Comparison of ENCODE assay signal across 9 cellular contexts in genomic region chr1:55443175-55443933, GRCh38.
DNase-seq lines count a peak whose midpoint lies in the region; ATAC-seq and TF ChIP-seq lines count a peak whose summit lies in the region.
"Had no signal": no experiment of that assay in that cellular context is flagged by ENCODE, and none has a peak within 500 bp of the region (broad histone marks: within the 10 kb centered on the region; RNA-seq: fewer than 3 reads in every experiment).

No MANE protein-coding gene starts in this region.

- peak; percentile 99 for DNase-seq in LHCN-M2 (ENCODE audit: low read depth)
- DNase-seq in left ventricle myocardium inferior = peak; percentile 72
- peak; percentile 93 to 94 for DNase-seq in suprapubic skin (ENCODE audit: low spot score in 2 of 2)
- DNase-seq in type B pancreatic cell (ENCODE audit: extremely low spot score, unreplicated experiment) = no peak
- no peak for DNase-seq in activated naive CD4-positive, alpha-beta T cell treated with anti-CD3 and anti-CD28 coated beads, Interleukin-2, amount 50 U/mL, for 16 hours
- DNase-seq: activated CD4-positive, alpha-beta T cell treated with anti-CD3 and anti-CD28 coated beads for 4 hours had no signal

- TF ChIP-seq EP300 in suprapubic skin (IDR thresholded peaks at IDR 0.05) = peak; percentile 49

- peaks cover 12% of the 10 kb centered on the region for H3K4me1 Mint-ChIP-seq in type B pancreatic cell (ENCODE audit: unreplicated experiment)

- H3K36me3 Mint-ChIP-seq in type B pancreatic cell = peaks cover 4% of the 10 kb centered on the region

- H3K4me3 ChIP-seq in left ventricle myocardium inferior (no peak overlapping the region), suprapubic skin (no peak overlapping the region)

- no peak overlapping the region for H3K27ac Mint-ChIP-seq in type B pancreatic cell

- ATAC-seq in HG02885 (IDR thresholded peaks at IDR 0.05; ENCODE audit: poor library complexity, unreplicated experiment) (no peak), HG03139 (IDR thresholded peaks at IDR 0.05; ENCODE audit: unreplicated experiment) (no peak)

- TF ChIP-seq POLR2A in suprapubic skin (IDR thresholded peaks at IDR 0.05) = no peak

- H3K9me3 Mint-ChIP-seq in type B pancreatic cell = peaks cover 5% of the 10 kb centered on the region

- H3K27me3 ChIP-seq in left ventricle myocardium inferior (ENCODE audit: low read depth) (no peaks in the 10 kb centered on the region), suprapubic skin (no peaks in the 10 kb centered on the region)

- TF ChIP-seq CTCF in left ventricle myocardium inferior (IDR thresholded peaks at IDR 0.05; ENCODE audit: borderline replicate concordance) (no peak), suprapubic skin (IDR thresholded peaks at IDR 0.05) (no peak), type B pancreatic cell (conservative IDR thresholded peaks at IDR 0.05) (no peak)

- H3K9me3 ChIP-seq in left ventricle myocardium inferior (replicated peaks) = no peaks in the 10 kb centered on the region
- H3K9me3 ChIP-seq in suprapubic skin = no peaks in the 10 kb centered on the region

- no peaks in the 10 kb centered on the region for H3K27me3 Mint-ChIP-seq in type B pancreatic cell

- H3K36me3 ChIP-seq in left ventricle myocardium inferior (no peaks in the 10 kb centered on the region), suprapubic skin (no peaks in the 10 kb centered on the region)

- intact Hi-C loops in left ventricle myocardium inferior (cut with micrococcal nuclease) = no loop called here

- no peak overlapping the region for H3K4me3 Mint-ChIP-seq in type B pancreatic cell

- H3K27ac ChIP-seq in adipose tissue (ENCODE audit: low read depth, low read length) (peak overlapping the region; percentile 68), left ventricle myocardium inferior (replicated peaks) (peak overlapping the region; percentile 48), suprapubic skin (peak overlapping the region; percentile 78)

- WGBS in adipose tissue, 3 donors = 44 to 68% (median 58%) methylated on average over 7 of the region's 7 CpGs
- WGBS in suprapubic skin = 72% methylated on average over 4 of the region's 7 CpGs

- H3K4me1 ChIP-seq in left ventricle myocardium inferior = no peaks in the 10 kb centered on the region
- peaks cover 15% of the 10 kb centered on the region for H3K4me1 ChIP-seq in suprapubic skin

Comparison
In these comparisons a context has a peak if more than half of its experiments do, and no peak if none do; other contexts are left out.
1. DNase-seq: peak in LHCN-M2 (single experiment), left ventricle myocardium inferior (single experiment) and suprapubic skin (2 of 2); none in type B pancreatic cell (single experiment) and activated naive CD4-positive, alpha-beta T cell treated with anti-CD3 and anti-CD28 coated beads, Interleukin-2, amount 50 U/mL, for 16 hours (single experiment).
2. Peak in every context shown above with its lines, with median percentiles within 50 percentile points of each other: H3K27ac ChIP-seq.